Comparison of ENCODE assay signal across 20 cellular contexts in the genomic region with DNA sequence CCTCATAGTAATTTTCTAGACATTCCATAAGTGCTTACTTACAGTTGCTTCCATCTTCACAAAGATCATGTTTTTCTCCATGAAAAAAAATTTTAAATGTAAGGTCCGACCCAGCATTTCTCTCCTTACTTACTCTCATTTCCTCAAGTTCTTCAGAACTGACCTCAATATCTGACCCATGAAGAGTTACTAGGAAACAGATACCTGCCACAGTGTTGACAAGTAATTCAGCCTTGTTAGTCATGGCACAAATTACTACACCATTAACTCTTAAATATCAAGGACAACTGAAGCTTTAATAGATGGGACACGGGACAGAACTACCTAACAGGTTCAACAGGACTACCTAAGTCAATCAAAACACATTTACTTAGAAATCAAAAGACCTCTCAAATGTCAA.
DNase-seq lines count a peak whose midpoint lies in the region; ATAC-seq, FAIRE-seq and TF ChIP-seq lines count a peak whose summit lies in the region.
"Had no signal": no experiment of that assay in that cellular context is flagged by ENCODE, and none has a peak within 500 bp of the region (broad histone marks: within the 10 kb centered on the region; RNA-seq: fewer than 3 reads in every experiment).

No MANE protein-coding gene starts in this region.

- peaks cover 13% of the 10 kb centered on the region for H3K4me1 ChIP-seq in OCI-LY1 (ENCODE audit: insufficient read depth, low read length, severe bottlenecking)
- H3K4me1 ChIP-seq: HAP-1 had no signal

- H3K4me2 ChIP-seq in OCI-LY1 (ENCODE audit: low read length) = no peak overlapping the region

- H3K27ac ChIP-seq in OCI-LY1 (ENCODE audit: low read depth, low read length, poor library complexity, severe bottlenecking) = no peak overlapping the region

- no peaks in the 10 kb centered on the region for H3F3A ChIP-seq in OCI-LY1 (ENCODE audit: insufficient read depth, low read length)

- H3K36me3 ChIP-seq in OCI-LY1 (ENCODE audit: insufficient read depth, low read length) = no peaks in the 10 kb centered on the region
- H3K36me3 ChIP-seq: BE2C, HAP-1 had no signal

- peak; percentile 35 for ATAC-seq in esophagus mucosa
- ATAC-seq: HepG2 had no signal

- peak overlapping the region; percentile 6; the same call in 1 of the 2 replicates for H2AFZ ChIP-seq in OCI-LY1 (ENCODE audit: low read length)

- DNase-seq in H54 (ENCODE audit: insufficient read length, low spot score) = no peak
- DNase-seq in renal cortical epithelial cell (ENCODE audit: low read depth) = peak; percentile 80
- no peak for DNase-seq in NCI-H1105 (lab: John Stamatoyannopoulos, UW)
- no peak for DNase-seq in OCI-M2 (lab: John Stamatoyannopoulos, UW; ENCODE audit: unreplicated experiment)
- DNase-seq: ACHN; BE2C; C1 segment of cervical spinal cord; CD4-positive, CD25-positive, alpha-beta regulatory T cell; CD8-positive, alpha-beta memory T cell; COR-L47; DMS 273 treated with DMSO at 0.1 percent for 48 hours; DMS79; GDM1 had no signal

- no peaks in the 10 kb centered on the region for H4K20me1 ChIP-seq in OCI-LY1 (ENCODE audit: insufficient read depth, low read length)

- H3K79me2 ChIP-seq in OCI-LY1 (ENCODE audit: insufficient read depth, low read length) = no peaks in the 10 kb centered on the region

- H3K27me3 ChIP-seq in OCI-LY1 (ENCODE audit: insufficient read depth, low read length) = no peaks in the 10 kb centered on the region
- H3K27me3 ChIP-seq: BE2C had no signal

- TF ChIP-seq CTCF in OCI-LY1 (IDR thresholded peaks at IDR 0.05; ENCODE audit: low read length) = no peak

- H3K9me3 ChIP-seq in OCI-LY1 (ENCODE audit: low read length) = no peaks in the 10 kb centered on the region
- H3K9me3 ChIP-seq: BE2C, HAP-1 had no signal

- FAIRE-seq in H54 (lab: Jason Lieb, UNC) = peak; percentile 77
- FAIRE-seq: A204.1, GM19239, H1, HepG2 had no signal

- H3K9ac ChIP-seq in OCI-LY1 (ENCODE audit: low read length) = no peak overlapping the region

- H3K4me3 ChIP-seq in OCI-LY1 (ENCODE audit: low read depth, low read length, poor library complexity, severe bottlenecking) = no peak overlapping the region
- H3K4me3 ChIP-seq: HAP-1 had no signal

- TF ChIP-seq POLR2A in H54 (IDR thresholded peaks at IDR 0.05; ENCODE audit: low read depth, low read length) = no peak

- no peaks in the 10 kb centered on the region for H3K9me2 ChIP-seq in OCI-LY1 (ENCODE audit: low read depth, low read length)
